29 cellular contexts compared by ENCODE assay signal in genomic region chr7:1260236-1260635, GRCh38. TPM values are rescaled to one million over a fixed set of nuclear protein-coding genes. Genes with fewer than 3 reads are reported as not detected.
"Had no signal": no experiment of that assay in that cellular context is flagged by ENCODE, and none has a peak within 500 bp of the region (broad histone marks: within the 10 kb centered on the region; RNA-seq: fewer than 3 reads in every experiment).

No MANE protein-coding gene starts in this region.

- ATAC-seq: activated CD8-positive, alpha-beta T cell treated with anti-CD3 and anti-CD28 coated beads, Interleukin-2, amount 10 ng/mL, durations not matched to agents 7 days and 5 days; effector memory CD8-positive, alpha-beta T cell; gastrocnemius medialis; left lobe of liver; stimulated activated effector memory CD8-positive, alpha-beta T cell treated with anti-CD3 and anti-CD28 coated beads, Interleukin-12 subunit alpha, Interleukin-12 subunit beta, amount 100 ng/mL, for 72 hours; T-cell had no signal

- H3K4me1 ChIP-seq: adrenal gland, colonic mucosa, esophagus squamous epithelium, gastrocnemius medialis, parathyroid adenoma, right lobe of liver, transverse colon, uterus had no signal

- H3K27ac Mint-ChIP-seq: activated CD8-positive, alpha-beta T cell treated with anti-CD3 and anti-CD28 coated beads, Interleukin-2, amount 10 ng/mL, durations not matched to agents 7 days and 5 days; activated naive CD8-positive, alpha-beta T cell; effector memory CD8-positive, alpha-beta T cell; natural killer cell treated with Interleukin-12 subunit alpha and Interleukin-12 subunit beta and Interleukin-15 and Interleukin-18, amount 100 ng/mL, for 72 hours; stimulated activated effector memory CD8-positive, alpha-beta T cell treated with anti-CD3 and anti-CD28 coated beads, Interleukin-12 subunit alpha, Interleukin-12 subunit beta, amount 100 ng/mL, for 72 hours; T-cell had no signal

- H3K27ac ChIP-seq: adrenal gland, colonic mucosa, dorsolateral prefrontal cortex, esophagus squamous epithelium, gastrocnemius medialis, neutrophil, parathyroid adenoma, right lobe of liver, skin epidermis, transverse colon, uterus had no signal

- H3K4me1 Mint-ChIP-seq: stimulated activated effector memory CD8-positive, alpha-beta T cell treated with anti-CD3 and anti-CD28 coated beads, Interleukin-12 subunit alpha, Interleukin-12 subunit beta, amount 100 ng/mL, for 72 hours had no signal

- H3K4me3 Mint-ChIP-seq: activated CD8-positive, alpha-beta T cell treated with anti-CD3 and anti-CD28 coated beads, Interleukin-2, amount 10 ng/mL, durations not matched to agents 7 days and 5 days; activated naive CD8-positive, alpha-beta T cell; effector memory CD8-positive, alpha-beta T cell; natural killer cell treated with Interleukin-12 subunit alpha and Interleukin-12 subunit beta and Interleukin-15 and Interleukin-18, amount 100 ng/mL, for 72 hours; stimulated activated effector memory CD8-positive, alpha-beta T cell treated with anti-CD3 and anti-CD28 coated beads, Interleukin-12 subunit alpha, Interleukin-12 subunit beta, amount 100 ng/mL, for 72 hours; T-cell had no signal

- H3K9me3 ChIP-seq: adrenal gland, colonic mucosa, esophagus squamous epithelium, gastrocnemius medialis, neutrophil, right lobe of liver, transverse colon, uterus had no signal

- H3K9me3 Mint-ChIP-seq: effector memory CD8-positive, alpha-beta T cell; natural killer cell treated with Interleukin-12 subunit alpha and Interleukin-12 subunit beta and Interleukin-15 and Interleukin-18, amount 100 ng/mL, for 72 hours; stimulated activated effector memory CD8-positive, alpha-beta T cell treated with anti-CD3 and anti-CD28 coated beads, Interleukin-12 subunit alpha, Interleukin-12 subunit beta, amount 100 ng/mL, for 72 hours; T-cell had no signal

- H3K79me2 ChIP-seq: parathyroid adenoma had no signal

- H3K36me3 ChIP-seq: adrenal gland, colonic mucosa, esophagus squamous epithelium, gastrocnemius medialis, neutrophil, right lobe of liver, transverse colon, uterus had no signal

- H3K4me3 ChIP-seq: adrenal gland, colonic mucosa, dorsolateral prefrontal cortex, esophagus squamous epithelium, gastrocnemius medialis, right lobe of liver, skin epidermis, transverse colon, uterus had no signal

- H2AFZ ChIP-seq: parathyroid adenoma had no signal

- FAIRE-seq: astrocyte, endothelial cell of umbilical vein, TTC549 had no signal

- H3K27me3 ChIP-seq: right lobe of liver had no signal

- H3K9ac ChIP-seq: parathyroid adenoma had no signal

- H3K36me3 Mint-ChIP-seq: activated naive CD8-positive, alpha-beta T cell; natural killer cell treated with Interleukin-12 subunit alpha and Interleukin-12 subunit beta and Interleukin-15 and Interleukin-18, amount 100 ng/mL, for 72 hours; stimulated activated effector memory CD8-positive, alpha-beta T cell treated with anti-CD3 and anti-CD28 coated beads, Interleukin-12 subunit alpha, Interleukin-12 subunit beta, amount 100 ng/mL, for 72 hours; T-cell had no signal

- DNase-seq: activated CD4-positive, alpha-beta T cell treated with anti-CD3 and anti-CD28 coated beads for 1 hour; activated CD4-positive, alpha-beta T cell treated with anti-CD3 and anti-CD28 coated beads, Interleukin-2, amount 50 U/mL, for 1 hour; activated CD8-positive, alpha-beta T cell treated with anti-CD3 and anti-CD28 coated beads, Interleukin-2, amount 10 ng/mL, durations not matched to agents 7 days and 5 days; activated gamma-delta T cell treated with Interleukin-2 at 50 U/mL for 16 hours; adrenal gland; central memory CD4-positive, alpha-beta T cell; colonic mucosa; effector memory CD8-positive, alpha-beta T cell; esophagus squamous epithelium; gastrocnemius medialis; islet precursor cell; mammary epithelial cell; stimulated activated CD4-positive, alpha-beta T cell treated with anti-CD3 and anti-CD28 coated beads, Interleukin-2, amount 100 ng/mL, for 24 hours; T-cell; transverse colon; uterus had no signal

RNA-seq across cellular contexts. Expression of gene UNCX, which starts 27.6 kb away (rescaled TPM):
- total RNA-seq: activated CD8-positive, alpha-beta T cell treated with anti-CD3 and anti-CD28 coated beads, Interleukin-2, amount 10 ng/mL, durations not matched to agents 7 days and 5 days; adrenal gland; astrocyte; colonic mucosa; dorsolateral prefrontal cortex; endothelial cell of umbilical vein; esophagus squamous epithelium; gastrocnemius medialis; left lobe of liver; mammary epithelial cell; natural killer cell treated with Interleukin-12 subunit alpha and Interleukin-12 subunit beta and Interleukin-15 and Interleukin-18, amount 100 ng/mL, for 72 hours; right lobe of liver; T-cell; temporal lobe; transverse colon; uterus had no signal
- polyA plus RNA-seq: adrenal gland, endothelial cell of umbilical vein, mammary epithelial cell had no signal
